Comparison of ENCODE assay signal across 8 cellular contexts in genomic region chr19:2055871-2056809, GRCh38. TPM values are rescaled to one million over a fixed set of nuclear protein-coding genes. Genes with fewer than 3 reads are reported as not detected.
DNase-seq lines count a peak whose midpoint lies in the region; ATAC-seq lines count a peak whose summit lies in the region.

No MANE protein-coding gene starts in this region.

- H3K4me3 Mint-ChIP-seq in activated T-cell treated with anti-CD3 and anti-CD28 coated beads, Interleukin-2, amount 50 U/mL, for 4 hours = peak overlapping the region; percentile 42
- H3K4me3 Mint-ChIP-seq in naive thymus-derived CD8-positive, alpha-beta T cell = peak overlapping the region in 9 of 10 donors; percentile 5 to 85 (median 65)

- no peak for DNase-seq in activated T-cell treated with anti-CD3 and anti-CD28 coated beads, Interleukin-2, amount 50 U/mL, for 4 hours
- DNase-seq in activated T-cell treated with anti-CD3 and anti-CD28 coated beads for 4 hours (no peak), SK-MEL-5 (ENCODE audit: low read depth, low spot score) (peak; percentile 38), inferior parietal cortex (ENCODE audit: extremely low spot score) (no peak)
- no peak for DNase-seq in effector memory CD4-positive, alpha-beta T cell
- DNase-seq in naive thymus-derived CD8-positive, alpha-beta T cell = no peak
- DNase-seq in effector CD8-positive, alpha-beta T cell (lab: John Stamatoyannopoulos, UW) = no peak

- POLR2A ChIA-PET in naive thymus-derived CD8-positive, alpha-beta T cell (lab: Charles Lee) = interaction anchor here (0.6 to 17.6 kb wide), 8 partner anchors 6 to 787 kb away, joined by 3 to 255 read pairs (median 4); partner anchors contain the start of genes CIRBP, MKNK2 and MOB3A

- peak overlapping the region; percentile 89 to 95 (median 92) for H3K27ac Mint-ChIP-seq in naive thymus-derived CD8-positive, alpha-beta T cell

- ATAC-seq in activated T-cell treated with anti-CD3 and anti-CD28 coated beads, Interleukin-2, amount 50 U/mL, for 4 hours = no peak
- no peak for ATAC-seq in naive thymus-derived CD8-positive, alpha-beta T cell
- ATAC-seq in GM19324 (IDR thresholded peaks at IDR 0.05; ENCODE audit: low FRiP score, unreplicated experiment) = no peak

- peaks cover 73% of the 10 kb centered on the region for H3K4me1 ChIP-seq in effector memory CD4-positive, alpha-beta T cell (ENCODE audit: control insufficient read depth, insufficient read depth, low read length, poor library complexity, severe bottlenecking)

- no peaks in the 10 kb centered on the region for H3K36me3 ChIP-seq in effector memory CD4-positive, alpha-beta T cell (ENCODE audit: control insufficient read depth, insufficient read depth, low read length)

- no peaks in the 10 kb centered on the region for H3K36me3 Mint-ChIP-seq in activated T-cell treated with anti-CD3 and anti-CD28 coated beads, Interleukin-2, amount 50 U/mL, for 4 hours (ENCODE audit: insufficient read depth)
- no peaks in the 10 kb centered on the region for H3K36me3 Mint-ChIP-seq in naive thymus-derived CD8-positive, alpha-beta T cell

- H3K9me3 Mint-ChIP-seq in activated T-cell treated with anti-CD3 and anti-CD28 coated beads, Interleukin-2, amount 50 U/mL, for 4 hours = no peaks in the 10 kb centered on the region
- H3K9me3 Mint-ChIP-seq in naive thymus-derived CD8-positive, alpha-beta T cell = no peaks in the 10 kb centered on the region

- in situ Hi-C loops in SK-MEL-5 (cut with HindIII; ENCODE audit: low pct_unique_long_range_greater_than_20kb, low sequenced_read_pairs) = no loop called here

- peak overlapping the region; percentile 75 for H3K27ac ChIP-seq in effector memory CD4-positive, alpha-beta T cell (ENCODE audit: insufficient read depth, low read length, poor library complexity, severe bottlenecking)

- no peaks in the 10 kb centered on the region for H3K9me3 ChIP-seq in effector memory CD4-positive, alpha-beta T cell (ENCODE audit: control insufficient read depth, low read length)

- H3K27me3 Mint-ChIP-seq in activated T-cell treated with anti-CD3 and anti-CD28 coated beads, Interleukin-2, amount 50 U/mL, for 4 hours (ENCODE audit: low read depth) = no peaks in the 10 kb centered on the region
- no peaks in the 10 kb centered on the region for H3K27me3 Mint-ChIP-seq in naive thymus-derived CD8-positive, alpha-beta T cell

- peaks cover 55% of the 10 kb centered on the region for H3K4me1 Mint-ChIP-seq in activated T-cell treated with anti-CD3 and anti-CD28 coated beads, Interleukin-2, amount 50 U/mL, for 4 hours (ENCODE audit: low read depth)
- peaks cover 22 to 77% (median 57%) of the 10 kb centered on the region in 4 donors for H3K4me1 Mint-ChIP-seq in naive thymus-derived CD8-positive, alpha-beta T cell

- no peak overlapping the region for H3K4me3 ChIP-seq in effector memory CD4-positive, alpha-beta T cell (ENCODE audit: insufficient read depth, low read depth, low read length, poor library complexity, severe bottlenecking)

- H3K27me3 ChIP-seq in effector memory CD4-positive, alpha-beta T cell (replicated peaks; ENCODE audit: control insufficient read depth, insufficient read depth, low read length, poor library complexity, severe bottlenecking) = no peaks in the 10 kb centered on the region

RNA-seq across cellular contexts. Expression of gene MKNK2, which starts 5.1 kb away (rescaled TPM):
- 100 to 1,000 TPM; 122 to 130 (median 128) TPM for total RNA-seq in activated T-cell treated with anti-CD3 and anti-CD28 coated beads, Interleukin-2, amount 50 U/mL, for 4 hours
- total RNA-seq in SK-MEL-5 (2014; rRNA removed; shearing (Covaris generic)) = 19.1 and 22.2 TPM in 2 replicates
- 54.7 and 64.5 TPM in 2 replicates for polyA plus RNA-seq in SK-MEL-5 (2015; cell fraction: cytosol; rRNA removed)
- 67.2 and 76.0 TPM in 2 replicates for polyA plus RNA-seq in SK-MEL-5 (2015; cell fraction: nucleus; rRNA removed)
- total RNA-seq in naive thymus-derived CD8-positive, alpha-beta T cell = 100 to 1,000 TPM; 171 to 176 TPM
- polyA plus RNA-seq in naive thymus-derived CD8-positive, alpha-beta T cell = 10 to 100 TPM; 26.1 to 47.1 (median 30.2) TPM

RNA-seq across cellular contexts. Expression of gene MOB3A, which starts 40.0 kb away (rescaled TPM):
- total RNA-seq in activated T-cell treated with anti-CD3 and anti-CD28 coated beads, Interleukin-2, amount 50 U/mL, for 4 hours = 100 to 1,000 TPM; 128 to 137 (median 137) TPM
- total RNA-seq in SK-MEL-5 (2014; rRNA removed; shearing (Covaris generic)) = 5.0 and 5.1 TPM in 2 replicates
- polyA plus RNA-seq in SK-MEL-5 (2015; cell fraction: cytosol; rRNA removed) = 14.2 and 17.0 TPM in 2 replicates
- polyA plus RNA-seq in SK-MEL-5 (2015; cell fraction: nucleus; rRNA removed) = 3.0 and 3.7 TPM in 2 replicates
- total RNA-seq in naive thymus-derived CD8-positive, alpha-beta T cell = 100 to 1,000 TPM in 1 of 2 experiments, 10 to 100 TPM in 1; 94.0 to 101 TPM
- 10 to 100 TPM; 40.5 to 90.4 (median 53.1) TPM for polyA plus RNA-seq in naive thymus-derived CD8-positive, alpha-beta T cell

RNA-seq across cellular contexts. Expression of gene IZUMO4, which starts 40.6 kb away (rescaled TPM):
- 1 to 10 TPM; 3.4 to 4.6 (median 4.2) TPM for total RNA-seq in activated T-cell treated with anti-CD3 and anti-CD28 coated beads, Interleukin-2, amount 50 U/mL, for 4 hours
- total RNA-seq in SK-MEL-5 (2014; rRNA removed; shearing (Covaris generic)) = 0.40 TPM in 1 of 2 replicates, not detected in the other
- polyA plus RNA-seq in SK-MEL-5 (2015; cell fraction: cytosol; rRNA removed) = 0.19 TPM in 1 of 2 replicates, not detected in the other
- 2.8 and 10.3 TPM in 2 replicates for polyA plus RNA-seq in SK-MEL-5 (2015; cell fraction: nucleus; rRNA removed)
- 10 to 100 TPM; 16.6 to 18.7 TPM for total RNA-seq in naive thymus-derived CD8-positive, alpha-beta T cell
- 1 to 10 TPM in 1 of 3 donors, under 1 TPM in 2; 0.26 to 1.4 (median 0.85) TPM for polyA plus RNA-seq in naive thymus-derived CD8-positive, alpha-beta T cell

RNA-seq across cellular contexts. Expression of gene BTBD2, which starts 40.6 kb away (rescaled TPM):
- total RNA-seq in activated T-cell treated with anti-CD3 and anti-CD28 coated beads, Interleukin-2, amount 50 U/mL, for 4 hours = 10 to 100 TPM; 12.6 to 17.2 (median 14.4) TPM
- 30.2 and 34.5 TPM in 2 replicates for total RNA-seq in SK-MEL-5 (2014; rRNA removed; shearing (Covaris generic))
- 81.8 and 111 TPM in 2 replicates for polyA plus RNA-seq in SK-MEL-5 (2015; cell fraction: cytosol; rRNA removed)
- 97.7 and 143 TPM in 2 replicates for polyA plus RNA-seq in SK-MEL-5 (2015; cell fraction: nucleus; rRNA removed)
- 10 to 100 TPM; 58.0 to 64.1 TPM for total RNA-seq in naive thymus-derived CD8-positive, alpha-beta T cell
- polyA plus RNA-seq in naive thymus-derived CD8-positive, alpha-beta T cell = 1 to 10 TPM; 3.2 to 7.3 (median 4.8) TPM

Comparison
In these comparisons a context has a peak if more than half of its experiments do, and no peak if none do; other contexts are left out.
1. RNA of gene MOB3A, which starts 40.0 kb away (total RNA-seq): 128 to 137 TPM in activated T-cell treated with anti-CD3 and anti-CD28 coated beads, Interleukin-2, amount 50 U/mL, for 4 hours and 94.0 to 101 TPM in naive thymus-derived CD8-positive, alpha-beta T cell; 5.0 to 5.1 TPM in SK-MEL-5; every median in the first group is over 10 times any median in the second.